In the genomic region with DNA sequence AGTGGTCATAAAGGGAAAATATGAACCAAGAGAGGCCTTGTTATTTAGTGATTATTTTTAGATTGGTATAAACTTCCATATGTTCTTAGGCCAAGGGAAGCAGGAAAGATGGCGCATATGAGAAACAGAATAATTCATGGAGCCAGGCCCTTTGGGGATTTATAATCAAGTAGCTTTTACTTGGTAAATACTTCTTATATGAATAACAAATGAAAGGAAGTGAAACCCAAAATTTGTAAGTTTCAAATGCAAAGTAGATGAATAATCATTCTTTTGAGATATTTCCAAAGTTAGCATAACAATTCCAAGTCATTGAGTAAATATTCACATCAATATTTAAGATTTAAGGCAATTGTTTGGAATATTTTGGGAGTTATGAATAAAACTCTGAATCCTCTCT, we compare ENCODE assay signal across 28 cellular contexts.
"Had no signal": no experiment of that assay in that cellular context is flagged by ENCODE, and none has a peak within 500 bp of the region (broad histone marks: within the 10 kb centered on the region; RNA-seq: fewer than 3 reads in every experiment).

No MANE protein-coding gene starts in this region.

- H3K9me3 ChIP-seq: ovary, prostate gland had no signal

- H3K27me3 ChIP-seq: neural progenitor cell, neutrophil, ovary, tibial nerve, uterus had no signal

- H2AFZ ChIP-seq: neural progenitor cell had no signal

- H3K4me1 Mint-ChIP-seq: mesothelial cell of epicardium; naive B cell; natural killer cell; nephron progenitor cell; stimulated activated naive CD8-positive, alpha-beta T cell treated with anti-CD3 and anti-CD28 coated beads, Interleukin-15, amount 100 ng/mL, for 72 hours had no signal

- DNase-seq: islet precursor cell; left ventricle myocardium inferior; mesendoderm; naive B cell; natural killer cell; nephron progenitor cell; occipital lobe; ovary; posterior cingulate gyrus; retina; right cardiac atrium; stimulated activated CD4-positive, alpha-beta T cell treated with anti-CD3 and anti-CD28 coated beads, Interleukin-12 subunit alpha, Interleukin-12 subunit beta, amount 100 ng/mL, for 4 hours; stimulated activated CD4-positive, alpha-beta T cell treated with anti-CD3 and anti-CD28 coated beads, Interleukin-4, amount 100 ng/mL, for 4 hours; stimulated activated CD8-positive, alpha-beta memory T cell treated with anti-CD3 and anti-CD28 coated beads, Interleukin-4, amount 100 ng/mL, for 48 hours; stimulated activated naive CD4-positive, alpha-beta T cell treated with Interleukin-2 at 50 U/mL for 16 hours; stimulated activated naive CD8-positive, alpha-beta T cell treated with anti-CD3 and anti-CD28 coated beads, Interleukin-15, amount 100 ng/mL, for 72 hours; substantia nigra; uterus had no signal

- H3K4me3 Mint-ChIP-seq: mesothelial cell of epicardium; naive B cell; natural killer cell; nephron progenitor cell; neural progenitor cell; stimulated activated memory B cell treated with anti-CD40 and anti-IgM and Interleukin-4, amounts not matched to agents 10 μg/mL and 1 μg/mL and 100 μg/mL, for 72 hours; stimulated activated naive CD8-positive, alpha-beta T cell treated with anti-CD3 and anti-CD28 coated beads, Interleukin-15, amount 100 ng/mL, for 72 hours; type B pancreatic cell had no signal

- H3K4me1 ChIP-seq: prostate gland, uterus had no signal

- H3K36me3 ChIP-seq: left ventricle myocardium inferior, neural progenitor cell, neutrophil, ovary, prostate gland, tibial nerve, uterus had no signal

- H3K27ac Mint-ChIP-seq: mesothelial cell of epicardium; naive B cell; natural killer cell; nephron progenitor cell; stimulated activated memory B cell treated with anti-CD40 and anti-IgM and Interleukin-4, amounts not matched to agents 10 μg/mL and 1 μg/mL and 100 μg/mL, for 72 hours; stimulated activated naive CD8-positive, alpha-beta T cell treated with anti-CD3 and anti-CD28 coated beads, Interleukin-15, amount 100 ng/mL, for 72 hours; type B pancreatic cell had no signal

- H3K27ac ChIP-seq: left ventricle myocardium inferior, neural progenitor cell, neutrophil, ovary, prostate gland, skin epidermis, tibial nerve, uterus had no signal

- ATAC-seq: natural killer cell; right cardiac atrium; sciatic nerve; stimulated activated memory B cell treated with anti-CD40 and anti-IgM and Interleukin-4, amounts not matched to agents 10 μg/mL and 1 μg/mL and 100 μg/mL, for 72 hours; stimulated activated naive CD8-positive, alpha-beta T cell treated with anti-CD3 and anti-CD28 coated beads, Interleukin-15, amount 100 ng/mL, for 72 hours had no signal

- H3K9me3 Mint-ChIP-seq: type B pancreatic cell had no signal

- H3K4me3 ChIP-seq: left ventricle myocardium inferior, lung, neural progenitor cell, ovary, prostate gland, skin epidermis, tibial nerve, uterus had no signal

- H3K36me3 Mint-ChIP-seq: type B pancreatic cell had no signal

- H3K4me2 ChIP-seq: neural progenitor cell had no signal

- H3K9ac ChIP-seq: neural progenitor cell had no signal

- H3K27me3 Mint-ChIP-seq: stimulated activated naive CD8-positive, alpha-beta T cell treated with anti-CD3 and anti-CD28 coated beads, Interleukin-15, amount 100 ng/mL, for 72 hours had no signal
